Comparison of ENCODE assay signal across 2 cellular contexts in genomic region chr16:56349086-56349415, GRCh38.
TF ChIP-seq lines count a peak whose summit lies in the region.

No MANE protein-coding gene starts in this region.

TF ChIP-seq in HepG2, 621 proteins besides CTCF, POLR2A, EP300 and RAD21 (continued from another document and continues in another):
- TF ChIP-seq BCLAF1 (IDR thresholded peaks at IDR 0.05), result no peak
- TF ChIP-seq, protein P1, sequence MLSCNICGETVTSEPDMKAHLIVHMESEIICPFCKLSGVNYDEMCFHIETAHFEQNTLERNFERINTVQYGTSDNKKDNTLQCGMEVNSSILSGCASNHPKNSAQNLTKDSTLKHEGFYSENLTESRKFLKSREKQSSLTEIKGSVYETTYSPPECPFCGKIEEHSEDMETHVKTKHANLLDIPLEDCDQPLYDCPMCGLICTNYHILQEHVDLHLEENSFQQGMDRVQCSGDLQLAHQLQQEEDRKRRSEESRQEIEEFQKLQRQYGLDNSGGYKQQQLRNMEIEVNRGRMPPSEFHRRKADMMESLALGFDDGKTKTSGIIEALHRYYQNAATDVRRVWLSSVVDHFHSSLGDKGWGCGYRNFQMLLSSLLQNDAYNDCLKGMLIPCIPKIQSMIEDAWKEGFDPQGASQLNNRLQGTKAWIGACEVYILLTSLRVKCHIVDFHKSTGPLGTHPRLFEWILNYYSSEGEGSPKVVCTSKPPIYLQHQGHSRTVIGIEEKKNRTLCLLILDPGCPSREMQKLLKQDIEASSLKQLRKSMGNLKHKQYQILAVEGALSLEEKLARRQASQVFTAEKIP (CRISPR knock-in tag; IDR thresholded peaks at IDR 0.05; ENCODE audit: borderline replicate concordance), result no peak
- TF ChIP-seq REXO4 (CRISPR knock-in tag; IDR thresholded peaks at IDR 0.05; ENCODE audit: borderline replicate concordance), result no peak
- TF ChIP-seq PRDM4 (CRISPR knock-in tag; IDR thresholded peaks at IDR 0.05; ENCODE audit: borderline replicate concordance), result no peak
- TF ChIP-seq CCDC6 (CRISPR knock-in tag; IDR thresholded peaks at IDR 0.05), result no peak
- TF ChIP-seq, protein P2, sequence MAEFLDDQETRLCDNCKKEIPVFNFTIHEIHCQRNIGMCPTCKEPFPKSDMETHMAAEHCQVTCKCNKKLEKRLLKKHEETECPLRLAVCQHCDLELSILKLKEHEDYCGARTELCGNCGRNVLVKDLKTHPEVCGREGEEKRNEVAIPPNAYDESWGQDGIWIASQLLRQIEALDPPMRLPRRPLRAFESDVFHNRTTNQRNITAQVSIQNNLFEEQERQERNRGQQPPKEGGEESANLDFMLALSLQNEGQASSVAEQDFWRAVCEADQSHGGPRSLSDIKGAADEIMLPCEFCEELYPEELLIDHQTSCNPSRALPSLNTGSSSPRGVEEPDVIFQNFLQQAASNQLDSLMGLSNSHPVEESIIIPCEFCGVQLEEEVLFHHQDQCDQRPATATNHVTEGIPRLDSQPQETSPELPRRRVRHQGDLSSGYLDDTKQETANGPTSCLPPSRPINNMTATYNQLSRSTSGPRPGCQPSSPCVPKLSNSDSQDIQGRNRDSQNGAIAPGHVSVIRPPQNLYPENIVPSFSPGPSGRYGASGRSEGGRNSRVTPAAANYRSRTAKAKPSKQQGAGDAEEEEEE (CRISPR knock-in tag; IDR thresholded peaks at IDR 0.05; ENCODE audit: borderline replicate concordance), result no peak
- TF ChIP-seq ZNF850 (CRISPR knock-in tag; conservative IDR thresholded peaks at IDR 0.05), result no peak
- no peak for TF ChIP-seq STAG1 (CRISPR knock-in tag; IDR thresholded peaks at IDR 0.05)
- no peak for TF ChIP-seq HES4 (CRISPR knock-in tag; IDR thresholded peaks at IDR 0.05; ENCODE audit: borderline replicate concordance)

TF ChIP-seq in WTC11, 78 proteins besides CTCF, POLR2A, EP300 and RAD21 (continued from another document):
- TF ChIP-seq, protein P3, sequence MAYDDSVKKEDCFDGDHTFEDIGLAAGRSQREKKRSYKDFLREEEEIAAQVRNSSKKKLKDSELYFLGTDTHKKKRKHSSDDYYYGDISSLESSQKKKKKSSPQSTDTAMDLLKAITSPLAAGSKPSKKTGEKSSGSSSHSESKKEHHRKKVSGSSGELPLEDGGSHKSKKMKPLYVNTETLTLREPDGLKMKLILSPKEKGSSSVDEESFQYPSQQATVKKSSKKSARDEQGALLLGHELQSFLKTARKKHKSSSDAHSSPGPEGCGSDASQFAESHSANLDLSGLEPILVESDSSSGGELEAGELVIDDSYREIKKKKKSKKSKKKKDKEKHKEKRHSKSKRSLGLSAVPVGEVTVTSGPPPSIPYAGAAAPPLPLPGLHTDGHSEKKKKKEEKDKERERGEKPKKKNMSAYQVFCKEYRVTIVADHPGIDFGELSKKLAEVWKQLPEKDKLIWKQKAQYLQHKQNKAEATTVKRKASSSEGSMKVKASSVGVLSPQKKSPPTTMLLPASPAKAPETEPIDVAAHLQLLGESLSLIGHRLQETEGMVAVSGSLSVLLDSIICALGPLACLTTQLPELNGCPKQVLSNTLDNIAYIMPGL (CRISPR knock-in tag; IDR thresholded peaks at IDR 0.05), result no peak
- TF ChIP-seq SP1 (CRISPR knock-in tag; conservative IDR thresholded peaks at IDR 0.05) (no peak), TP53 (CRISPR knock-in tag; IDR thresholded peaks at IDR 0.05) (no peak), NFATC4 (CRISPR knock-in tag; IDR thresholded peaks at IDR 0.05) (no peak), FOXJ3 (CRISPR knock-in tag; IDR thresholded peaks at IDR 0.05; ENCODE audit: borderline replicate concordance) (no peak), PREB (CRISPR knock-in tag; IDR thresholded peaks at IDR 0.05; ENCODE audit: borderline replicate concordance) (no peak), ZNF263 (CRISPR knock-in tag; IDR thresholded peaks at IDR 0.05; ENCODE audit: low read depth) (no peak), NFYB (CRISPR knock-in tag; conservative IDR thresholded peaks at IDR 0.05; ENCODE audit: low read depth) (no peak)
